In genomic region chr6:137171053-137171374, GRCh38 we compare ENCODE assay signal across 1 cellular context.
TF ChIP-seq lines count a peak whose summit lies in the region.

No MANE protein-coding gene starts in this region.

TF ChIP-seq in K562, 482 proteins besides CTCF, POLR2A, EP300 and RAD21:
- peak; percentile 4 for TF ChIP-seq ZNF584 (CRISPR knock-in tag; IDR thresholded peaks at IDR 0.05; ENCODE audit: low read depth)
- no peak for TF ChIP-seq KDM4B (IDR thresholded peaks at IDR 0.05; ENCODE audit: borderline replicate concordance in 2 of 2, low read depth in 1 of 2)
- TF ChIP-seq RUNX1 (IDR thresholded peaks at IDR 0.05; ENCODE audit: low read depth) = no peak
- peak; percentile 28; the same call in 1 of the 2 replicates for TF ChIP-seq ETV1 (tag; conservative IDR thresholded peaks at IDR 0.05; ENCODE audit: low read depth)
- 0 out of 2 replicates have a peak, but pooled peaks have one; percentile 3 for TF ChIP-seq ZBTB17 (CRISPR knock-in tag; IDR thresholded peaks at IDR 0.05)
- no peak for TF ChIP-seq ZNF280A (IDR thresholded peaks at IDR 0.05; ENCODE audit: low read depth, partially characterized antibody)
- TF ChIP-seq, protein P1, sequence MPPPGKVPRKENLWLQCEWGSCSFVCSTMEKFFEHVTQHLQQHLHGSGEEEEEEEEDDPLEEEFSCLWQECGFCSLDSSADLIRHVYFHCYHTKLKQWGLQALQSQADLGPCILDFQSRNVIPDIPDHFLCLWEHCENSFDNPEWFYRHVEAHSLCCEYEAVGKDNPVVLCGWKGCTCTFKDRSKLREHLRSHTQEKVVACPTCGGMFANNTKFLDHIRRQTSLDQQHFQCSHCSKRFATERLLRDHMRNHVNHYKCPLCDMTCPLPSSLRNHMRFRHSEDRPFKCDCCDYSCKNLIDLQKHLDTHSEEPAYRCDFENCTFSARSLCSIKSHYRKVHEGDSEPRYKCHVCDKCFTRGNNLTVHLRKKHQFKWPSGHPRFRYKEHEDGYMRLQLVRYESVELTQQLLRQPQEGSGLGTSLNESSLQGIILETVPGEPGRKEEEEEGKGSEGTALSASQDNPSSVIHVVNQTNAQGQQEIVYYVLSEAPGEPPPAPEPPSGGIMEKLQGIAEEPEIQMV (tag; conservative IDR thresholded peaks at IDR 0.05; ENCODE audit: low read depth) = no peak
- no peak for TF ChIP-seq DDX20 (tag; IDR thresholded peaks at IDR 0.05; ENCODE audit: low read depth)
- 0 out of 2 replicates have a peak, but pooled peaks have one; percentile 43 for TF ChIP-seq ZNF766 (CRISPR knock-in tag; conservative IDR thresholded peaks at IDR 0.05)
- peak; percentile 64; the same call in 1 of the 2 replicates for TF ChIP-seq ZNF175 (CRISPR knock-in tag; IDR thresholded peaks at IDR 0.05; ENCODE audit: low read depth)
- TF ChIP-seq TRIM28 (IDR thresholded peaks at IDR 0.05) = peak; percentile 57
- no peak for TF ChIP-seq ZNF124 (CRISPR knock-in tag; IDR thresholded peaks at IDR 0.05)
- TF ChIP-seq ZNF316 (IDR thresholded peaks at IDR 0.05) = peak; percentile 45; the same call in 1 of the 2 replicates
- 0 out of 2 replicates have a peak, but pooled peaks have one; percentile 8 for TF ChIP-seq ZNF197 (CRISPR knock-in tag; IDR thresholded peaks at IDR 0.05; ENCODE audit: low read depth)
- 0 out of 2 replicates have a peak, but pooled peaks have one; percentile 11 for TF ChIP-seq ZNF589 (CRISPR knock-in tag; IDR thresholded peaks at IDR 0.05; ENCODE audit: low read depth)
- TF ChIP-seq ZNF780A (CRISPR knock-in tag; IDR thresholded peaks at IDR 0.05) = no peak
- 0 out of 2 replicates have a peak, but pooled peaks have one; percentile 9 for TF ChIP-seq ZKSCAN8 (CRISPR knock-in tag; IDR thresholded peaks at IDR 0.05)
- no peak for TF ChIP-seq ZNF740 (CRISPR knock-in tag; IDR thresholded peaks at IDR 0.05)
- peak in 1 of 2 experiments; percentile 62; a peak in 1 of 4 replicates for TF ChIP-seq ZNF740 (tag; IDR thresholded peaks at IDR 0.05)
- 0 out of 2 replicates have a peak, but pooled peaks have one; percentile 9 for TF ChIP-seq ZBTB9 (CRISPR knock-in tag; IDR thresholded peaks at IDR 0.05)
- TF ChIP-seq NCOA6 (IDR thresholded peaks at IDR 0.05) = no peak
- no peak for TF ChIP-seq ZNF668 (CRISPR knock-in tag; IDR thresholded peaks at IDR 0.05)
- no peak for TF ChIP-seq RB1 (IDR thresholded peaks at IDR 0.05; ENCODE audit: low read depth)
- TF ChIP-seq, protein P2, sequence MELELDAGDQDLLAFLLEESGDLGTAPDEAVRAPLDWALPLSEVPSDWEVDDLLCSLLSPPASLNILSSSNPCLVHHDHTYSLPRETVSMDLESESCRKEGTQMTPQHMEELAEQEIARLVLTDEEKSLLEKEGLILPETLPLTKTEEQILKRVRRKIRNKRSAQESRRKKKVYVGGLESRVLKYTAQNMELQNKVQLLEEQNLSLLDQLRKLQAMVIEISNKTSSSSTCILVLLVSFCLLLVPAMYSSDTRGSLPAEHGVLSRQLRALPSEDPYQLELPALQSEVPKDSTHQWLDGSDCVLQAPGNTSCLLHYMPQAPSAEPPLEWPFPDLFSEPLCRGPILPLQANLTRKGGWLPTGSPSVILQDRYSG (tag; conservative IDR thresholded peaks at IDR 0.05; ENCODE audit: low read depth) = peak; percentile 52; the same call in 1 of the 2 replicates
- TF ChIP-seq ELF2 (CRISPR knock-in tag; IDR thresholded peaks at IDR 0.05) = peak; percentile 55; the same call in 1 of the 2 replicates
- TF ChIP-seq, protein P3, sequence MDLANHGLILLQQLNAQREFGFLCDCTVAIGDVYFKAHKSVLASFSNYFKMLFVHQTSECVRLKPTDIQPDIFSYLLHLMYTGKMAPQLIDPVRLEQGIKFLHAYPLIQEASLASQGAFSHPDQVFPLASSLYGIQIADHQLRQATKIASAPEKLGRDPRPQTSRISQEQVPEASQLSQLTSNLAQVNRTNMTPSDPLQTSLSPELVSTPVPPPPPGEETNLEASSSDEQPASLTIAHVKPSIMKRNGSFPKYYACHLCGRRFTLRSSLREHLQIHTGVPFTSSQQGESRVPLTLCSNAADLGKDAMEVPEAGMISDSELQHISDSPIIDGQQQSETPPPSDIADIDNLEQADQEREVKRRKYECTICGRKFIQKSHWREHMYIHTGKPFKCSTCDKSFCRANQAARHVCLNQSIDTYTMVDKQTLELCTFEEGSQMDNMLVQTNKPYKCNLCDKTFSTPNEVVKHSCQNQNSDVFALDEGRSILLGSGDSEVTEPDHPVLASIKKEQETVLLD (IDR thresholded peaks at IDR 0.05) = no peak
- TF ChIP-seq SREBF2 (CRISPR knock-in tag; IDR thresholded peaks at IDR 0.05) = no peak
- peak in 1 of 2 experiments; percentile 32; a peak in 1 of 4 replicates for TF ChIP-seq FOXA3 (CRISPR knock-in tag; conservative IDR thresholded peaks at IDR 0.05 in 1 of 2, IDR thresholded peaks at IDR 0.05 in 1 of 2)
- TF ChIP-seq TRIM24 (IDR thresholded peaks at IDR 0.05) = 0 out of 4 replicates have a peak, but pooled peaks of 1 of the 2 experiments have one; percentile 34
